22 cellular contexts compared by ENCODE assay signal in genomic region chr20:33130553-33130952, GRCh38. TPM values are rescaled to one million over a fixed set of nuclear protein-coding genes. Genes with fewer than 3 reads are reported as not detected.
A peak's percentile ranks its signal among the peaks of the same experiment; 100 is the strongest.
DNase-seq lines count a peak whose midpoint lies in the region; ATAC-seq, FAIRE-seq and TF ChIP-seq lines count a peak whose summit lies in the region.
"Had no signal": no experiment of that assay in that cellular context is flagged by ENCODE, and none has a peak within 500 bp of the region (broad histone marks: within the 10 kb centered on the region; RNA-seq: fewer than 3 reads in every experiment).

No MANE protein-coding gene starts in this region.

- ATAC-seq in psoas muscle: peak; percentile 75 to 95 (median 88)
- no peak for ATAC-seq in HG03354 (IDR thresholded peaks at IDR 0.05; ENCODE audit: poor library complexity, severe bottlenecking, unreplicated experiment)
- ATAC-seq: activated naive CD8-positive, alpha-beta T cell treated with anti-CD3 and anti-CD28 coated beads, Interleukin-2, amount 50 U/mL, for 24 hours had no signal

- H3K36me3 ChIP-seq in MG63 (no peaks in the 10 kb centered on the region), endodermal cell (ENCODE audit: control insufficient read depth, insufficient read depth, low read length) (no peaks in the 10 kb centered on the region), psoas muscle (ENCODE audit: insufficient read depth in 1 of 2, low read depth in 1 of 2) (no peaks in the 10 kb centered on the region)
- H3K36me3 ChIP-seq: BE2C, WERI-Rb-1 had no signal

- intact Hi-C loops in psoas muscle (cut with DNase I): no loop called here

- H3K36me3 Mint-ChIP-seq in endodermal cell (ENCODE audit: low read depth): no peaks in the 10 kb centered on the region

- no peak overlapping the region for H3K27ac Mint-ChIP-seq in endodermal cell
- H3K27ac Mint-ChIP-seq: activated naive CD8-positive, alpha-beta T cell treated with anti-CD3 and anti-CD28 coated beads, Interleukin-2, amount 50 U/mL, for 24 hours; activated T-helper 1 cell treated with anti-CD3 and anti-CD28 coated beads, Interleukin-12 subunit alpha, Interleukin-12 subunit beta, Interleukin-2, Interleukin-4 antibody, amounts not matched to agents 30 ng/mL and 10 ng/mL and 1 ng/mL, durations not matched to agents 14 hours and 24 hours and 36 hours had no signal

- H3K4me1 ChIP-seq in endodermal cell (ENCODE audit: control insufficient read depth, insufficient read depth, low read length): no peaks in the 10 kb centered on the region
- H3K4me1 ChIP-seq in psoas muscle: peaks cover 10% of the 10 kb centered on the region
- H3K4me1 ChIP-seq: BE2C had no signal

- H3K9me3 ChIP-seq in MG63 (no peaks in the 10 kb centered on the region), endodermal cell (ENCODE audit: control insufficient read depth, low read length) (no peaks in the 10 kb centered on the region), psoas muscle (no peaks in the 10 kb centered on the region)
- H3K9me3 ChIP-seq: BE2C had no signal

- H3K27ac ChIP-seq in endodermal cell (ENCODE audit: low read depth, low read length) (no peak overlapping the region), psoas muscle (peak overlapping the region; percentile 30)
- H3K27ac ChIP-seq: WERI-Rb-1 had no signal

- DNase-seq in DMS153 treated with DMSO at 0.1 percent for 48 hours (lab: John Stamatoyannopoulos, UW; ENCODE audit: unreplicated experiment): peak; percentile 25
- DNase-seq in MG63: peak; percentile 47
- DNase-seq in endodermal cell: peak; percentile 23
- no peak for DNase-seq in psoas muscle
- DNase-seq in GM12892 (ENCODE audit: insufficient read length): no peak
- no peak for DNase-seq in NCI-H146 treated with DMSO at 0.1 percent for 48 hours (lab: John Stamatoyannopoulos, UW; ENCODE audit: unreplicated experiment)
- DNase-seq in kidney glomerular epithelial cell (lab: John Stamatoyannopoulos, UW): no peak
- DNase-seq: activated naive CD8-positive, alpha-beta T cell treated with anti-CD3 and anti-CD28 coated beads, Interleukin-2, amount 50 U/mL, for 24 hours; BE2C; KG1; mesenchymal stem cell; NCI-H226; retina; SHP77 treated with DMSO at 0.1 percent for 48 hours; substantia nigra; WERI-Rb-1 had no signal

- no peak for FAIRE-seq in GM12892 (lab: Jason Lieb, UNC)
- FAIRE-seq: D721Med had no signal

- TF ChIP-seq POLR2A in GM12892 (IDR thresholded peaks at IDR 0.05; ENCODE audit: low read depth, low read length): no peak

- TF ChIP-seq CTCF in endodermal cell (conservative IDR thresholded peaks at IDR 0.05) (no peak), psoas muscle (IDR thresholded peaks at IDR 0.05) (no peak)

- peaks cover 3% of the 10 kb centered on the region for H3K27me3 Mint-ChIP-seq in endodermal cell (ENCODE audit: insufficient read depth)
- H3K27me3 Mint-ChIP-seq: activated naive CD8-positive, alpha-beta T cell treated with anti-CD3 and anti-CD28 coated beads, Interleukin-2, amount 50 U/mL, for 24 hours had no signal

- H3K4me3 ChIP-seq in MG63: no peak overlapping the region
- H3K4me3 ChIP-seq in endodermal cell (ENCODE audit: low read length): no peak overlapping the region
- H3K4me3 ChIP-seq in psoas muscle: no peak overlapping the region

- no peak overlapping the region for H3K4me3 Mint-ChIP-seq in endodermal cell
- H3K4me3 Mint-ChIP-seq: activated naive CD8-positive, alpha-beta T cell treated with anti-CD3 and anti-CD28 coated beads, Interleukin-2, amount 50 U/mL, for 24 hours; activated T-helper 1 cell treated with anti-CD3 and anti-CD28 coated beads, Interleukin-12 subunit alpha, Interleukin-12 subunit beta, Interleukin-2, Interleukin-4 antibody, amounts not matched to agents 30 ng/mL and 10 ng/mL and 1 ng/mL, durations not matched to agents 14 hours and 24 hours and 36 hours; neural crest cell had no signal

- H3K9ac ChIP-seq in endodermal cell (ENCODE audit: extremely low read depth, low read length, poor library complexity, severe bottlenecking): no peak overlapping the region

- no peaks in the 10 kb centered on the region for H3K9me3 Mint-ChIP-seq in endodermal cell
- H3K9me3 Mint-ChIP-seq: activated naive CD8-positive, alpha-beta T cell treated with anti-CD3 and anti-CD28 coated beads, Interleukin-2, amount 50 U/mL, for 24 hours; activated T-helper 1 cell treated with anti-CD3 and anti-CD28 coated beads, Interleukin-12 subunit alpha, Interleukin-12 subunit beta, Interleukin-2, Interleukin-4 antibody, amounts not matched to agents 30 ng/mL and 10 ng/mL and 1 ng/mL, durations not matched to agents 14 hours and 24 hours and 36 hours; neural crest cell had no signal

- 83 to 87% methylated on average over 4 to 6 of the region's 6 CpGs for WGBS in endodermal cell (ENCODE audit: insufficient coverage in 1 of 2, insufficient read length in 1 of 2), 2 experiments
- WGBS in psoas muscle, 3 donors: 42 to 53% (median 43%) methylated on average over 6 of the region's 6 CpGs

- peaks cover 8% of the 10 kb centered on the region for H3K4me1 Mint-ChIP-seq in endodermal cell
- H3K4me1 Mint-ChIP-seq: activated naive CD8-positive, alpha-beta T cell treated with anti-CD3 and anti-CD28 coated beads, Interleukin-2, amount 50 U/mL, for 24 hours had no signal

- H3K27me3 ChIP-seq in MG63: no peaks in the 10 kb centered on the region
- H3K27me3 ChIP-seq in endodermal cell (ENCODE audit: control insufficient read depth, insufficient read depth, low read length, poor library complexity, severe bottlenecking): peaks cover 5% of the 10 kb centered on the region
- H3K27me3 ChIP-seq in psoas muscle (ENCODE audit: insufficient read depth in 3 of 3, low read length in 2 of 3): peaks cover 0 to 5% (median 4%) of the 10 kb centered on the region in 3 donors

RNA-seq across cellular contexts. Expression of gene BPIFA2, which starts 37.4 kb away (rescaled TPM):
- total RNA-seq in MG63 (2014; rRNA removed; shearing (Covaris generic); ENCODE audit: low replicate concordance): not detected in 2 replicates
- not detected for total RNA-seq in endodermal cell
- not detected for polyA plus RNA-seq in endodermal cell (2013, experiment 1 of 2)
- not detected for polyA plus RNA-seq in endodermal cell (2013, experiment 2 of 2)
- not detected for total RNA-seq in psoas muscle
- not detected for polyA plus RNA-seq in psoas muscle
- polyA plus RNA-seq in GM12892 (2012; ENCODE audit: missing spikeins): not detected
- total RNA-seq: activated T-helper 1 cell treated with anti-CD3 and anti-CD28 coated beads, Interleukin-12 subunit alpha, Interleukin-12 subunit beta, Interleukin-2, Interleukin-4 antibody, amounts not matched to agents 30 ng/mL and 10 ng/mL and 1 ng/mL, durations not matched to agents 14 hours and 24 hours and 36 hours; glomerular endothelial cell; neural crest cell; T-helper 1 cell treated with Interleukin-12 subunit alpha and Interleukin-12 subunit beta and Interleukin-4 antibody, amounts not matched to agents 30 ng/mL and 1 ng/mL, for 36 hours had no signal

RNA-seq across cellular contexts. Expression of gene BPIFB4, which starts 51.1 kb away (rescaled TPM):
- total RNA-seq in MG63 (2014; rRNA removed; shearing (Covaris generic); ENCODE audit: low replicate concordance): not detected in 2 replicates
- total RNA-seq in endodermal cell (under 1 TPM in 1 of 2 donors, not detected in 1; 0.22 TPM), psoas muscle (not detected)
- polyA plus RNA-seq in endodermal cell (2013, experiment 1 of 2): not detected
- not detected for polyA plus RNA-seq in endodermal cell (2013, experiment 2 of 2)
- not detected for polyA plus RNA-seq in psoas muscle
- polyA plus RNA-seq in GM12892 (2012; ENCODE audit: missing spikeins): not detected
- total RNA-seq: activated T-helper 1 cell treated with anti-CD3 and anti-CD28 coated beads, Interleukin-12 subunit alpha, Interleukin-12 subunit beta, Interleukin-2, Interleukin-4 antibody, amounts not matched to agents 30 ng/mL and 10 ng/mL and 1 ng/mL, durations not matched to agents 14 hours and 24 hours and 36 hours; glomerular endothelial cell; neural crest cell; T-helper 1 cell treated with Interleukin-12 subunit alpha and Interleukin-12 subunit beta and Interleukin-4 antibody, amounts not matched to agents 30 ng/mL and 1 ng/mL, for 36 hours had no signal

Comparison
In these comparisons a context has a peak if more than half of its experiments do, and no peak if none do; other contexts are left out.
1. DNase-seq: peak in DMS153 treated with DMSO at 0.1 percent for 48 hours (single experiment), MG63 (single experiment) and endodermal cell (single experiment); none in psoas muscle (0 of 2), GM12892 (single experiment), NCI-H146 treated with DMSO at 0.1 percent for 48 hours (single experiment) and kidney glomerular epithelial cell (single experiment).